ENCODE assay signal across 22 cellular contexts in genomic region chr21:40278345-40278744, GRCh38.
"Had no signal": no experiment of that assay in that cellular context is flagged by ENCODE, and none has a peak within 500 bp of the region (broad histone marks: within the 10 kb centered on the region; RNA-seq: fewer than 3 reads in every experiment).

No MANE protein-coding gene starts in this region.

- H3K9me3 ChIP-seq: ovary, right lobe of liver, suprapubic skin, thoracic aorta, upper lobe of right lung had no signal

- H3K4me1 ChIP-seq: left ventricle myocardium inferior, right atrium auricular region, right lobe of liver, suprapubic skin, tibial artery, upper lobe of right lung had no signal

- H3K36me3 ChIP-seq: left ventricle myocardium inferior, ovary, right atrium auricular region, right lobe of liver, suprapubic skin, thoracic aorta, tibial artery, upper lobe of right lung had no signal

- H3K4me3 ChIP-seq: left ventricle myocardium inferior, lung, mucosa of descending colon, ovary, right atrium auricular region, right lobe of liver, suprapubic skin, thoracic aorta, tibial artery, upper lobe of right lung had no signal

- H3K27me3 ChIP-seq: ovary, right atrium auricular region, right lobe of liver, suprapubic skin, tibial artery, upper lobe of right lung had no signal

- H3K27ac ChIP-seq: left ventricle myocardium inferior, ovary, right atrium auricular region, right lobe of liver, suprapubic skin, thoracic aorta, tibial artery, upper lobe of right lung had no signal

- DNase-seq: hypothalamus; immature natural killer cell; left ventricle myocardium inferior; midbrain; mucosa of descending colon; naive thymus-derived CD4-positive, alpha-beta T cell; ovary; right lobe of liver; stimulated activated CD4-positive, alpha-beta T cell treated with anti-CD3 and anti-CD28 coated beads, Interleukin-12 subunit alpha, Interleukin-12 subunit beta, amount 100 ng/mL, for 4 hours; stimulated activated CD4-positive, alpha-beta T cell treated with anti-CD3 and anti-CD28 coated beads, Interleukin-15, amount 100 ng/mL, for 24 hours; stimulated activated CD4-positive, alpha-beta T cell treated with anti-CD3 and anti-CD28 coated beads, Interleukin-4, amount 100 ng/mL, for 24 hours; stimulated activated naive CD4-positive, alpha-beta T cell; tibial artery; trophoblast cell; upper lobe of right lung had no signal

- ATAC-seq: mucosa of descending colon; naive thymus-derived CD4-positive, alpha-beta T cell; natural killer cell treated with Interleukin-12 subunit alpha and Interleukin-12 subunit beta and Interleukin-15 and Interleukin-18, amount 100 ng/mL, for 72 hours; right lobe of liver; stimulated activated effector memory CD8-positive, alpha-beta T cell treated with anti-CD3 and anti-CD28 coated beads, Interleukin-12 subunit alpha, Interleukin-12 subunit beta, amount 100 ng/mL, for 72 hours; upper lobe of right lung had no signal

- FAIRE-seq: urothelium cell line had no signal
